In the genomic region with DNA sequence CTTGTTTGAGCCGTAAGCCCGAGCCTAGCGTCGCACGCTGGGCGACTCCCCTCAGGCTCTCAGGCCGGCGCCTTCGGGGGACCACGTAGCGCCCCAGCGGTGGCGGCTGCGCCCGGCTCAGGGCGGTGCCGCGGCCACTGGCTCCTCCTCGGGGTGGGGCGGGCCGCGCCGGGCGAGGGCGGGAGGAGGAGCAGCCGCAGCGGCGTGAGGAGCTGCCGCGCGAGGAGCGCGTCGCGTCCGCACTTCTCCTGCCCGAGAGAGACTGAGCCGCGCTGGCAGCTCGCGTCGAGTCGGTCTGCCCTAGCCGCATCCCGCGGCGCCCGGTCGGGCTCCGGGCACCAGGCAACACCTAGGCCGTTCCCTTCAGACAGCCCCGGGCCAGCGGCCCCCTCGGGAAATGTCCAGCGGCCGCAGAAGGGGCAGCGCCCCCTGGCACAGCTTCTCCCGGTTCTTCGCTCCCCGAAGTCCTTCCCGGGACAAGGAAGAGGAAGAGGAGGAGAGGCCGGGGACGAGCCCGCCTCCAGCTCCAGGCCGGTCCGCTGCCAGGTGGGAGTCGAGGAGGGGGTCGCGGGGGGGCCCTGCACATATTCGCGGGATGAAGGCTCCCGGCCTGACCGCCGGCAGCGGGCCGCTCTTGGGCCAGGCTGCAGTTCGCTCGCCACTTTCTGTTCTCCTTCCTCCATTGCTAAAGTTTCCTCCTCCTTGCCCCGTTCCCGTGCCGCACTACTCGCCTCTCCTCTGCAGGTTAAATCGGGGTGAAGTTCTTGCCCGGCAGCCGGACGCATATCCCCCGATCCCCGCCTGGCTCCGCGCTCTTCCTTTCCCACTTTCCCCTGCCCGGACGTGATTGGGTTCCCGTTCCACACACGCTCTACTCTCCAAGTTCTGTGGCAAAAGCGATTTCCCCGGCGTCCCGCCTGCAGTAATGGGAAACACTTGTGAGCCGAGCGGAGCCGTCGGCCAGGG, we compare ENCODE assay signal across 8 cellular contexts. TPM values are rescaled to one million over a fixed set of nuclear protein-coding genes. Genes with fewer than 3 reads are reported as not detected.
DNase-seq lines count a peak whose midpoint lies in the region; ATAC-seq and TF ChIP-seq lines count a peak whose summit lies in the region.

Gene CRYBG3, plus strand, starts transcription at position 202 of the 966 bp plus-strand sequence. Its CDS starts 196 bp downstream, at position 398.

- no peaks in the 10 kb centered on the region for H3K36me3 ChIP-seq in hepatocyte (replicated peaks; ENCODE audit: insufficient read depth, low read depth)

- H3K27me3 ChIP-seq in hepatocyte, result peaks cover 9% of the 10 kb centered on the region

- in situ Hi-C loops in astrocyte of the cerebellum (cut with HindIII; ENCODE audit: low sequenced_read_pairs), result no loop called here

- WGBS in hepatocyte (ENCODE audit: low lambda C conversion rate, missing lambda C conversion rate), result 2% methylated on average over 50 of the region's 102 CpGs

- peaks cover 28% of the 10 kb centered on the region for H3K79me2 ChIP-seq in hepatocyte

- no peaks in the 10 kb centered on the region for H3K9me3 ChIP-seq in hepatocyte (ENCODE audit: low read depth)

- peaks cover 4% of the 10 kb centered on the region for H4K20me1 ChIP-seq in hepatocyte (ENCODE audit: insufficient read depth, poor library complexity, severe bottlenecking)

- peak; percentile 85 for ATAC-seq in GM18499 (IDR thresholded peaks at IDR 0.05; ENCODE audit: insufficient read depth, unreplicated experiment)
- peak; percentile 98 for ATAC-seq in HG02798 (IDR thresholded peaks at IDR 0.05; ENCODE audit: poor library complexity, unreplicated experiment)

- peak within 1 kb of the TSS; percentile 94 for H3K4me2 ChIP-seq in hepatocyte

- H3K27ac ChIP-seq in hepatocyte, result peak within 1 kb of the TSS; percentile 86

- TF ChIP-seq CTCF in astrocyte of the cerebellum (IDR thresholded peaks at IDR 0.05; ENCODE audit: low read depth, low read length, missing control alignments) (peak; percentile 47), hepatocyte (IDR thresholded peaks at IDR 0.05; ENCODE audit: poor library complexity) (peak; percentile 37), retinal pigment epithelial cell (conservative IDR thresholded peaks at IDR 0.05; ENCODE audit: low read depth, low read length) (peak; percentile 40)

- peak within 1 kb of the TSS; percentile 100 for H2AFZ ChIP-seq in hepatocyte

- H3K4me3 ChIP-seq in astrocyte of the cerebellum (ENCODE audit: low read depth, low read length) (peak within 1 kb of the TSS; percentile 84), hepatocyte (peak within 1 kb of the TSS; percentile 89), retinal pigment epithelial cell (ENCODE audit: low read length) (peak within 1 kb of the TSS; percentile 79)

- no peaks in the 10 kb centered on the region for H3K9me2 ChIP-seq in hepatocyte (replicated peaks; ENCODE audit: insufficient read depth)

- peak; percentile 75 to 91 (median 87) for DNase-seq in NCI-H1417 (lab: John Stamatoyannopoulos, UW)
- DNase-seq in T-helper 9 cell, result peak; percentile 77
- DNase-seq in astrocyte of the cerebellum (ENCODE audit: low read depth), result peak; percentile 36
- DNase-seq in hepatocyte (ENCODE audit: low spot score), result peak; percentile 93
- DNase-seq in retinal pigment epithelial cell (ENCODE audit: low read depth), result peak; percentile 35
- no peak for DNase-seq in inferior parietal cortex (ENCODE audit: extremely low spot score)

- peaks cover 21% of the 10 kb centered on the region for H3K4me1 ChIP-seq in hepatocyte (ENCODE audit: insufficient read depth)

RNA-seq across cellular contexts. Expression of gene CRYBG3, which starts in this region (rescaled TPM):
- 11.5 and 13.2 TPM in 2 replicates for total RNA-seq in hepatocyte
- polyA plus RNA-seq in hepatocyte, result 1.6 and 1.7 TPM in 2 replicates
